12 cellular contexts compared by ENCODE assay signal in genomic region chr7:135748770-135749169, GRCh38. TPM values are rescaled to one million over a fixed set of nuclear protein-coding genes. Genes with fewer than 3 reads are reported as not detected.
DNase-seq lines count a peak whose midpoint lies in the region; ATAC-seq and TF ChIP-seq lines count a peak whose summit lies in the region.
"Had no signal": no experiment of that assay in that cellular context is flagged by ENCODE, and none has a peak within 500 bp of the region (broad histone marks: within the 10 kb centered on the region; RNA-seq: fewer than 3 reads in every experiment).

Gene FAM180A, minus strand, starts transcription at chr7:135748813. Its CDS starts 233 bp downstream, at chr7:135748580.

- peak within 1 kb of the TSS in 1 of 2 experiments; percentile 89 for H3K4me3 ChIP-seq in mesenchymal stem cell (ENCODE audit: insufficient read depth in 1 of 2, low read depth in 1 of 2, low read length in 2 of 2)

- no peak within 1 kb of the TSS for H2BK5ac ChIP-seq in mesenchymal stem cell (ENCODE audit: low read depth, low read length, poor library complexity, severe bottlenecking)

- peaks cover 6% of the 10 kb centered on the region for H3K27me3 Mint-ChIP-seq in type B pancreatic cell

- peaks cover 3% of the 10 kb centered on the region for H3K9me3 Mint-ChIP-seq in type B pancreatic cell
- H3K9me3 Mint-ChIP-seq: activated naive CD4-positive, alpha-beta T cell treated with anti-CD3 and anti-CD28 coated beads for 36 hours had no signal

- H3K9me3 ChIP-seq in mesenchymal stem cell (ENCODE audit: control insufficient read depth, low read length), result no peaks in the 10 kb centered on the region

- DNase-seq in LHCN-M2 (ENCODE audit: low read depth) (peak; percentile 79), mesenchymal stem cell (no peak), type B pancreatic cell (ENCODE audit: extremely low spot score, unreplicated experiment) (no peak), GM13977 (ENCODE audit: low spot score) (no peak), caudate nucleus (lab: John Stamatoyannopoulos, UW) (no peak)
- no peak for DNase-seq in stimulated activated CD8-positive, alpha-beta memory T cell treated with anti-CD3 and anti-CD28 coated beads, Interleukin-4, amount 100 ng/mL, for 48 hours
- DNase-seq: activated naive CD4-positive, alpha-beta T cell treated with anti-CD3 and anti-CD28 coated beads for 36 hours; NCI-H1930 had no signal

- ATAC-seq in esophagus mucosa (peak; percentile 30), HG03045 (IDR thresholded peaks at IDR 0.05; ENCODE audit: unreplicated experiment) (no peak)
- ATAC-seq: activated CD4-positive, CD25-positive, alpha-beta regulatory T cell treated with anti-CD3 and anti-CD28 coated beads, Interleukin-2, amount 50 U/mL, for 24 hours had no signal

- no peaks in the 10 kb centered on the region for H3K79me1 ChIP-seq in mesenchymal stem cell (replicated peaks; ENCODE audit: low read length, poor library complexity, severe bottlenecking)

- peaks cover 0 to 14% of the 10 kb centered on the region in 2 experiments for H3K36me3 ChIP-seq in mesenchymal stem cell (ENCODE audit: control insufficient read depth in 1 of 2, insufficient read depth in 2 of 2, low read depth in 1 of 2, low read length in 2 of 2)

- H3K36me3 Mint-ChIP-seq in type B pancreatic cell, result peaks cover 2% of the 10 kb centered on the region

- H4K8ac ChIP-seq in mesenchymal stem cell (ENCODE audit: low read length), result no peak within 1 kb of the TSS

- no peaks in the 10 kb centered on the region for H3K4me1 ChIP-seq in mesenchymal stem cell (ENCODE audit: control insufficient read depth, insufficient read depth, low read depth, low read length)

- no peak within 1 kb of the TSS for H3K27ac ChIP-seq in mesenchymal stem cell (ENCODE audit: low read length, poor library complexity, severe bottlenecking)
- H3K27ac ChIP-seq in caudate nucleus (ENCODE audit: low read depth, low read length), result no peak within 1 kb of the TSS

- peak within 1 kb of the TSS; percentile 48 for H3K27ac Mint-ChIP-seq in type B pancreatic cell
- H3K27ac Mint-ChIP-seq: activated naive CD4-positive, alpha-beta T cell treated with anti-CD3 and anti-CD28 coated beads for 36 hours had no signal

- no peak within 1 kb of the TSS for H4K91ac ChIP-seq in mesenchymal stem cell (ENCODE audit: low read length)

- H3K9ac ChIP-seq in mesenchymal stem cell (ENCODE audit: low read length), result peak within 1 kb of the TSS; percentile 86

- H2BK15ac ChIP-seq in mesenchymal stem cell (ENCODE audit: low read depth, poor library complexity, severe bottlenecking), result no peak within 1 kb of the TSS

- no peak within 1 kb of the TSS for H2AK5ac ChIP-seq in mesenchymal stem cell (ENCODE audit: low read length, severe bottlenecking)

- H2BK120ac ChIP-seq in mesenchymal stem cell (ENCODE audit: low read depth, low read length), result no peak within 1 kb of the TSS

- H3K4ac ChIP-seq in mesenchymal stem cell (ENCODE audit: low read depth in 1 of 2, low read length in 2 of 2), result no peak within 1 kb of the TSS

- TF ChIP-seq CTCF in type B pancreatic cell (conservative IDR thresholded peaks at IDR 0.05), result no peak
- TF ChIP-seq CTCF in GM13977 (IDR thresholded peaks at IDR 0.05; ENCODE audit: extremely low read depth, insufficient read depth, missing control alignments), result no peak

- no peak within 1 kb of the TSS for H2BK12ac ChIP-seq in mesenchymal stem cell (ENCODE audit: low read length in 2 of 2)

- H3K14ac ChIP-seq in mesenchymal stem cell (ENCODE audit: low read length in 2 of 2), result no peak within 1 kb of the TSS

- no peak within 1 kb of the TSS for H2AFZ ChIP-seq in mesenchymal stem cell (ENCODE audit: low read depth, low read length)

- H3K27me3 ChIP-seq in mesenchymal stem cell (ENCODE audit: control insufficient read depth in 1 of 2, insufficient read depth in 1 of 2, low read length in 2 of 2), result peaks cover 0 to 18% of the 10 kb centered on the region in 2 experiments

- 93% methylated on average over 11 of the region's 11 CpGs for WGBS in mesenchymal stem cell

- peak within 1 kb of the TSS in 1 of 2 experiments; percentile 74 for H3K23ac ChIP-seq in mesenchymal stem cell (ENCODE audit: low read length in 2 of 2)

- in situ Hi-C loops in GM13977 (cut with MboI; ENCODE audit: low pct_unique_long_range_greater_than_20kb, low sequenced_read_pairs, unreplicated experiment), result no loop called here

- no peak within 1 kb of the TSS for H3K4me3 Mint-ChIP-seq in type B pancreatic cell
- H3K4me3 Mint-ChIP-seq: activated naive CD4-positive, alpha-beta T cell treated with anti-CD3 and anti-CD28 coated beads for 36 hours had no signal

- no peak within 1 kb of the TSS for H3K4me2 ChIP-seq in mesenchymal stem cell (ENCODE audit: low read length, poor library complexity, severe bottlenecking)

- H3K18ac ChIP-seq in mesenchymal stem cell (ENCODE audit: low read depth in 1 of 2, low read length in 2 of 2), result no peak within 1 kb of the TSS

- H3K4me1 Mint-ChIP-seq in type B pancreatic cell (ENCODE audit: unreplicated experiment), result peaks cover 7% of the 10 kb centered on the region

RNA-seq across cellular contexts. Expression of gene FAM180A, which starts in this region (rescaled TPM):
- total RNA-seq in LHCN-M2 (2014; rRNA removed) (3.7 and 4.1 TPM in 2 replicates), esophagus mucosa (0.68 TPM), type B pancreatic cell (ENCODE audit: low replicate concordance) (0.14 TPM in 1 of 2 replicates, not detected in the other)
- polyA plus RNA-seq in LHCN-M2 (2012), result 5.2 TPM
- polyA plus RNA-seq in mesenchymal stem cell (2013, experiment 1 of 2), result not detected
- not detected for polyA plus RNA-seq in mesenchymal stem cell (2013, experiment 2 of 2)
- total RNA-seq: activated naive CD4-positive, alpha-beta T cell treated with anti-CD3 and anti-CD28 coated beads for 36 hours; glomerular endothelial cell had no signal

Comparison
In these comparisons a context has a peak if more than half of its experiments do, and no peak if none do; other contexts are left out.
1. Peak in ATAC-seq in esophagus mucosa; RNA of the gene not detected or under 1 TPM.